ENCODE assay signal across 8 cellular contexts in genomic region chr21:37267269-37268185, GRCh38. TPM values are rescaled to one million over a fixed set of nuclear protein-coding genes. Genes with fewer than 3 reads are reported as not detected.
A peak's percentile ranks its signal among the peaks of the same experiment; 100 is the strongest.
DNase-seq lines count a peak whose midpoint lies in the region; ATAC-seq, FAIRE-seq and TF ChIP-seq lines count a peak whose summit lies in the region.

Gene VPS26C, minus strand, starts transcription at chr21:37267334. Its CDS starts 40 bp downstream, at chr21:37267294.

- H3K27me3 ChIP-seq in keratinocyte (ENCODE audit: control insufficient read depth, extremely low read depth, insufficient read depth, low read length): no peaks in the 10 kb centered on the region

- peak within 1 kb of the TSS; percentile 98 for H3K9ac ChIP-seq in keratinocyte (ENCODE audit: control insufficient read depth, extremely low read depth, insufficient read depth, low read length)

- peaks cover 18% of the 10 kb centered on the region for H3K4me1 ChIP-seq in keratinocyte (ENCODE audit: control insufficient read depth, extremely low read depth, insufficient read depth, low read length)

- H4K20me1 ChIP-seq in keratinocyte (ENCODE audit: control insufficient read depth, extremely low read depth, insufficient read depth, low read length): no peaks in the 10 kb centered on the region

- H3K4me2 ChIP-seq in keratinocyte (ENCODE audit: control insufficient read depth, extremely low read depth, insufficient read depth, low read depth, low read length): peak within 1 kb of the TSS; percentile 90

- peaks cover 42% of the 10 kb centered on the region for H3K79me2 ChIP-seq in keratinocyte (ENCODE audit: control insufficient read depth, insufficient read depth, low read length)

- TF ChIP-seq POLR2A in GM19099 (IDR thresholded peaks at IDR 0.05; ENCODE audit: extremely low read depth, insufficient read length, low read depth): peak; percentile 88

- no peaks in the 10 kb centered on the region for H3K36me3 ChIP-seq in keratinocyte (ENCODE audit: control insufficient read depth in 2 of 2, extremely low read depth in 1 of 2, insufficient read depth in 2 of 2, low read length in 2 of 2)

- peak; percentile 92 for ATAC-seq in HG03432 (IDR thresholded peaks at IDR 0.05; ENCODE audit: unreplicated experiment)

- H3K9me3 ChIP-seq in keratinocyte (ENCODE audit: control insufficient read depth, low read depth, low read length): no peaks in the 10 kb centered on the region

- H3K27ac ChIP-seq in keratinocyte (ENCODE audit: control insufficient read depth, insufficient read depth, low read length): peak within 1 kb of the TSS; percentile 99

- FAIRE-seq in keratinocyte (lab: Jason Lieb, UNC): peak; percentile 87

- H2AFZ ChIP-seq in keratinocyte (ENCODE audit: control insufficient read depth, low read length): peak within 1 kb of the TSS; percentile 92

- TF ChIP-seq CTCF in AG10803 (conservative IDR thresholded peaks at IDR 0.05; ENCODE audit: low read length) (no peak), keratinocyte (optimal IDR thresholded peaks at IDR 0.05 in 1 of 3, IDR thresholded peaks at IDR 0.05 in 1 of 3, conservative IDR thresholded peaks at IDR 0.05 in 1 of 3; ENCODE audit: extremely low read depth in 1 of 3, insufficient read depth in 2 of 3, low read length in 3 of 3) (no peak)

- DNase-seq in AG10803 (ENCODE audit: low read depth): peak; percentile 100
- DNase-seq in NCI-H510A (lab: John Stamatoyannopoulos, UW): peak; percentile 98
- DNase-seq in activated CD4-positive, alpha-beta T cell treated with anti-CD3 and anti-CD28 coated beads for 1 hour: peak; percentile 96
- peak; percentile 98 for DNase-seq in cerebellum (ENCODE audit: low spot score)
- DNase-seq in keratinocyte (ENCODE audit: low read depth, low spot score): peak; percentile 93
- peak; percentile 94 to 97 for DNase-seq in stimulated activated CD4-positive, alpha-beta T cell treated with anti-CD3 and anti-CD28 coated beads, Interleukin-15, amount 100 ng/mL, for 1 hour (ENCODE audit: low read depth in 1 of 2, low spot score in 1 of 2)

- dilution Hi-C loops in keratinocyte (cut with MboI; ENCODE audit: extremely low pct_ligation_motif_present, low sequenced_read_pairs): no loop called here

- H3K9me1 ChIP-seq in keratinocyte (ENCODE audit: control insufficient read depth, extremely low read depth, insufficient read depth, low read length): no peaks in the 10 kb centered on the region

- H3K4me3 ChIP-seq in AG10803 (ENCODE audit: low read length): peak within 1 kb of the TSS; percentile 83
- H3K4me3 ChIP-seq in keratinocyte (ENCODE audit: control insufficient read depth in 2 of 3, extremely low read depth in 1 of 3, insufficient read depth in 2 of 3, low read depth in 1 of 3, low read length in 3 of 3): peak within 1 kb of the TSS; percentile 73 to 85 (median 83)

RNA-seq across cellular contexts. Expression of gene VPS26C, which starts in this region (rescaled TPM):
- total RNA-seq in cerebellum: 44.1 TPM
- polyA plus RNA-seq in keratinocyte: 38.6 to 46.1 TPM (median 41.3 TPM) in 3 replicates
- polyA plus RNA-seq in keratinocyte (2011; ENCODE audit: low read depth): 19.0 TPM
- polyA plus RNA-seq in keratinocyte (2011; cell fraction: cytosol; rRNA removed): 32.5 and 49.2 TPM in 2 replicates
- 44.7 and 48.0 TPM in 2 replicates for polyA plus RNA-seq in keratinocyte (2011; cell fraction: nucleus; rRNA removed)
- 31.9 and 34.7 TPM in 2 replicates for polyA plus RNA-seq in keratinocyte (2012; ENCODE audit: low replicate concordance)
- polyA minus RNA-seq in keratinocyte: 22.3 to 39.7 TPM (median 35.9 TPM) in 3 replicates
- polyA minus RNA-seq in keratinocyte (2011; cell fraction: cytosol; rRNA and poly(A)+ RNA removed): 48.7 TPM
- polyA minus RNA-seq in keratinocyte (2011; cell fraction: nucleus; rRNA and poly(A)+ RNA removed): 21.3 and 35.1 TPM in 2 replicates

Comparison
In these comparisons a context has a peak if more than half of its experiments do, and no peak if none do; other contexts are left out.
1. Peak in every context shown above with its lines: DNase-seq, ATAC-seq, H3K4me3 ChIP-seq and H3K27ac ChIP-seq.